ENCODE assay signal across 9 cellular contexts in the genomic region with DNA sequence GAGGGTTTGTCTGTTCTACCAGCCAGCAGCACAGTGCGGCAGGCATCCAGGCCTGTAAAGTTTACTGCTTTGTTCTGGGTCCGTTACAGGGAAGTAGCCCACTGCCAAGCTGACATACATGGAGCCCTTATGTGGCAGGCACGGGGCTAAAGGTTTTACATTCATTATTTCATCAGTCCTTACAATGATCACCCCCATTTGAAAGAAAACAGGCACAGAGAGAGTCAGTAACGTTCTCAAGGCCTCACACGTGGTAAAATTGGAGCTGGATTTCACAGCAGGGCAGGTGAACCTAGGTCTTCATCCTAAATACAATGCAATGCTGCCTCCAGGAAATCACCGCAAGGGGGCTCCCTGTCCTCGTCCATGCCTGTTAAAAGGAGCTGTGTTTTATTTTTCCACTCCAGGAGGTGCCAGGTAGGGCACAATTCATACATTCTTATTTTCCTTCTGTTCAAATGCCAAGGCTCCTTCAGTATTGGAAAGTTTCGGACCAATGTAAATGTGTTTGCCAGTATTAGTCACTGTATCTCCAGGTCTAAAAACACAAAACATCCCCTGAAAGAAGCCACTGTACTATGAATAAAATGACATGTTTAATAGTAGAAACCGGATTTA.
DNase-seq lines count a peak whose midpoint lies in the region; ATAC-seq lines count a peak whose summit lies in the region.
"Had no signal": no experiment of that assay in that cellular context is flagged by ENCODE, and none has a peak within 500 bp of the region (broad histone marks: within the 10 kb centered on the region; RNA-seq: fewer than 3 reads in every experiment).

No MANE protein-coding gene starts in this region.

- no peaks in the 10 kb centered on the region for H3K27me3 ChIP-seq in H7 (ENCODE audit: control insufficient read depth, insufficient read depth, low read length)

- DNase-seq in ELF-1 (ENCODE audit: low read depth, low spot score) (peak; percentile 71), H7 (peak; percentile 64), NCI-H2171 treated with DMSO at 0.1 percent for 48 hours (lab: John Stamatoyannopoulos, UW) (peak; percentile 24), Right ventricle myocardium superior (peak; percentile 81), pulmonary artery endothelial cell (ENCODE audit: low read depth, low spot score) (peak; percentile 5)
- peak; percentile 74 for DNase-seq in activated CD8-positive, alpha-beta memory T cell treated with anti-CD3 and anti-CD28 coated beads, Interleukin-2, amount 50 U/mL, for 48 hours
- DNase-seq: activated B cell treated with CpG ODN at 0.5 μM for 24 hours had no signal

- peak; percentile 84 for ATAC-seq in Right ventricle myocardium superior (ENCODE audit: poor library complexity)
- no peak for ATAC-seq in HG02678 (IDR thresholded peaks at IDR 0.05; ENCODE audit: unreplicated experiment)
- ATAC-seq in HG03280 (IDR thresholded peaks at IDR 0.05; ENCODE audit: unreplicated experiment) = no peak

- intact Hi-C loops in Right ventricle myocardium superior (cut with DNase I) = loop anchor here (2.0 to 5.0 kb wide), 2 partner anchors 243 to 326 kb away; no protein-coding TSS in a partner anchor

- H3K4me3 ChIP-seq in H7 (ENCODE audit: insufficient read depth, low read depth, low read length) = no peak overlapping the region

- H3K36me3 ChIP-seq in H7 (replicated peaks; ENCODE audit: control insufficient read depth, insufficient read depth, low read length) = no peaks in the 10 kb centered on the region

Comparison
In these comparisons a context has a peak if more than half of its experiments do, and no peak if none do; other contexts are left out.
1. DNase-seq: peak in every context shown above with its lines; median percentile 81 in Right ventricle myocardium superior; 74 in activated CD8-positive, alpha-beta memory T cell treated with anti-CD3 and anti-CD28 coated beads, Interleukin-2, amount 50 U/mL, for 48 hours; 71 in ELF-1; 64 in H7; 24 in NCI-H2171 treated with DMSO at 0.1 percent for 48 hours; 5 in pulmonary artery endothelial cell.